2 cellular contexts compared by ENCODE assay signal in the genomic region with DNA sequence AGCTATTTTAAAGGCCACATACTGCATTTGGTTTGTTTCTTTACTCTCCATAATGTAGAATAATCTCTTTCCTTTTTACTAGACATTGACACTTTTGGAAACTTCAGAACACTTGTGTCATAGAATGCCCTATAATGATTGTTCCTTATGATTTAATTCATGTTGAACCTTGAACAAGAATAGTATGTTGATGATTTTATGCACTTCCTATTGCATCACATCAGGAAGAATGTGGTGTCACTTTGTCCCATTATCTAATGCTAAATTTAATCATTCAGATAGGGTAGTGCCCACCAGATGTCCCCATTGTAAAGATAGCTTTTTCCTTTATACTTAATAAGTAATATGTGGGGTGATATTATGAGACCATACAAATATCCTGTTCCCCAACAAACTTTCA.
TF ChIP-seq lines count a peak whose summit lies in the region.

No MANE protein-coding gene starts in this region.

TF ChIP-seq in HCT116, 20 proteins besides CTCF, POLR2A, EP300 and RAD21:
- TF ChIP-seq EZH2 (IDR thresholded peaks at IDR 0.05) (no peak), FOSL1 (IDR thresholded peaks at IDR 0.05; ENCODE audit: low read depth) (no peak)

TF ChIP-seq in H1, 55 proteins besides CTCF, POLR2A, EP300 and RAD21:
- TF ChIP-seq CHD2 (IDR thresholded peaks at IDR 0.05; ENCODE audit: low read length): no peak
- peak; percentile 76; the same call in 1 of the 2 replicates for TF ChIP-seq CEBPB (IDR thresholded peaks at IDR 0.05; ENCODE audit: low read depth, low read length)
- TF ChIP-seq RXRA (IDR thresholded peaks at IDR 0.05; ENCODE audit: insufficient read depth, low read depth, low read length): no peak
- no peak for TF ChIP-seq JUN (IDR thresholded peaks at IDR 0.05; ENCODE audit: low read depth, low read length)
